Comparison of ENCODE assay signal across 9 cellular contexts in genomic region chr17:9987779-9988585, GRCh38.
DNase-seq lines count a peak whose midpoint lies in the region; ATAC-seq and TF ChIP-seq lines count a peak whose summit lies in the region.
"Had no signal": no experiment of that assay in that cellular context is flagged by ENCODE, and none has a peak within 500 bp of the region (broad histone marks: within the 10 kb centered on the region; RNA-seq: fewer than 3 reads in every experiment).

No MANE protein-coding gene starts in this region.

- H3K36me3 Mint-ChIP-seq in activated B cell treated with CpG ODN at 0.5 μM for 24 hours (ENCODE audit: low read depth) = no peaks in the 10 kb centered on the region
- H3K36me3 Mint-ChIP-seq in activated T-helper 2 cell treated with anti-CD3 and anti-CD28 coated beads, Interferon-gamma antibody, Interleukin-2, Interleukin-4, amounts not matched to agents 10 μg/mL and 5 μg/mL and 100 μg/mL, durations not matched to agents 14 hours and 24 hours and 36 hours (ENCODE audit: low read depth) = no peaks in the 10 kb centered on the region

- H3K36me3 ChIP-seq in prostate gland = no peaks in the 10 kb centered on the region

- no peak overlapping the region for H3K4me3 ChIP-seq in prostate gland
- H3K4me3 ChIP-seq: SK-N-MC had no signal

- H3K4me1 Mint-ChIP-seq in activated B cell treated with CpG ODN at 0.5 μM for 24 hours = peaks cover 10% of the 10 kb centered on the region
- no peaks in the 10 kb centered on the region for H3K4me1 Mint-ChIP-seq in activated T-helper 2 cell treated with anti-CD3 and anti-CD28 coated beads, Interferon-gamma antibody, Interleukin-2, Interleukin-4, amounts not matched to agents 10 μg/mL and 5 μg/mL and 100 μg/mL, durations not matched to agents 14 hours and 24 hours and 36 hours (ENCODE audit: low read depth)

- ATAC-seq in activated B cell treated with CpG ODN at 0.5 μM for 24 hours (ENCODE audit: low read depth) (peak; percentile 62), GM21825 (IDR thresholded peaks at IDR 0.05; ENCODE audit: unreplicated experiment) (no peak), GM18502 (IDR thresholded peaks at IDR 0.05; ENCODE audit: poor library complexity, unreplicated experiment) (no peak)

- TF ChIP-seq CTCF in activated B cell treated with CpG ODN at 0.5 μM for 24 hours (IDR thresholded peaks at IDR 0.05) = peak; percentile 72
- peak; percentile 11 to 59 (median 50) for TF ChIP-seq CTCF in prostate gland (IDR thresholded peaks at IDR 0.05)

- H3K27ac ChIP-seq in prostate gland = no peak overlapping the region
- H3K27ac ChIP-seq: SK-N-MC had no signal

- TF ChIP-seq POLR2A in prostate gland (IDR thresholded peaks at IDR 0.05) = no peak

- no peaks in the 10 kb centered on the region for H3K27me3 Mint-ChIP-seq in activated B cell treated with CpG ODN at 0.5 μM for 24 hours
- no peaks in the 10 kb centered on the region for H3K27me3 Mint-ChIP-seq in activated T-helper 2 cell treated with anti-CD3 and anti-CD28 coated beads, Interferon-gamma antibody, Interleukin-2, Interleukin-4, amounts not matched to agents 10 μg/mL and 5 μg/mL and 100 μg/mL, durations not matched to agents 14 hours and 24 hours and 36 hours (ENCODE audit: low read depth)

- peak; percentile 22 for DNase-seq in EH (ENCODE audit: low read depth)
- peak; percentile 29 for DNase-seq in HK-2 (ENCODE audit: unreplicated experiment)
- no peak for DNase-seq in activated B cell treated with CpG ODN at 0.5 μM for 24 hours
- peak; percentile 34 for DNase-seq in globus pallidus (ENCODE audit: low spot score)
- DNase-seq in prostate gland (ENCODE audit: low spot score) = no peak
- DNase-seq in activated T-helper 2 cell treated with anti-CD3 and anti-CD28 coated beads, Interferon-gamma antibody, Interleukin-2, Interleukin-4, amounts not matched to agents 10 μg/mL and 5 μg/mL and 100 μg/mL, durations not matched to agents 14 hours and 24 hours and 36 hours (ENCODE audit: low spot score) = no peak

- POLR2A ChIA-PET in activated B cell treated with CpG ODN at 0.5 μM for 24 hours (lab: Charles Lee) = no interaction called here

- CTCF ChIA-PET in activated B cell treated with CpG ODN at 0.5 μM for 24 hours (lab: Charles Lee) = interaction anchor here (0.7 to 1.5 kb wide), 8 partner anchors 18 to 238 kb away, joined by 3 to 4 read pairs (median 3); partner anchors contain the start of gene GAS7

- no peaks in the 10 kb centered on the region for H3K27me3 ChIP-seq in prostate gland (replicated peaks; ENCODE audit: insufficient read depth)

- H3K4me1 ChIP-seq in prostate gland (replicated peaks) = no peaks in the 10 kb centered on the region

- WGBS in prostate gland = 64% methylated on average over 7 of the region's 7 CpGs

- H3K9me3 Mint-ChIP-seq in activated B cell treated with CpG ODN at 0.5 μM for 24 hours = peaks cover 3% of the 10 kb centered on the region
- H3K9me3 Mint-ChIP-seq in activated T-helper 2 cell treated with anti-CD3 and anti-CD28 coated beads, Interferon-gamma antibody, Interleukin-2, Interleukin-4, amounts not matched to agents 10 μg/mL and 5 μg/mL and 100 μg/mL, durations not matched to agents 14 hours and 24 hours and 36 hours = peaks cover 5% of the 10 kb centered on the region

- intact Hi-C loops in activated B cell treated with CpG ODN at 0.5 μM for 24 hours (cut with micrococcal nuclease) (loop anchor here (1.0 to 5.0 kb wide), 5 partner anchors 31 to 239 kb away; no protein-coding TSS in a partner anchor), prostate gland (cut with DNase I) (no loop called here)
- intact Hi-C loops in activated T-helper 2 cell treated with anti-CD3 and anti-CD28 coated beads, Interferon-gamma antibody, Interleukin-2, Interleukin-4, amounts not matched to agents 10 μg/mL and 5 μg/mL and 100 μg/mL, durations not matched to agents 14 hours and 24 hours and 36 hours (cut with micrococcal nuclease) = no loop called here

- no peak overlapping the region for H3K4me3 Mint-ChIP-seq in activated B cell treated with CpG ODN at 0.5 μM for 24 hours
- no peak overlapping the region for H3K4me3 Mint-ChIP-seq in activated T-helper 2 cell treated with anti-CD3 and anti-CD28 coated beads, Interferon-gamma antibody, Interleukin-2, Interleukin-4, amounts not matched to agents 10 μg/mL and 5 μg/mL and 100 μg/mL, durations not matched to agents 14 hours and 24 hours and 36 hours (ENCODE audit: low read depth)

- no peak overlapping the region for H3K27ac Mint-ChIP-seq in activated B cell treated with CpG ODN at 0.5 μM for 24 hours
- no peak overlapping the region for H3K27ac Mint-ChIP-seq in activated T-helper 2 cell treated with anti-CD3 and anti-CD28 coated beads, Interferon-gamma antibody, Interleukin-2, Interleukin-4, amounts not matched to agents 10 μg/mL and 5 μg/mL and 100 μg/mL, durations not matched to agents 14 hours and 24 hours and 36 hours

- no peaks in the 10 kb centered on the region for H3K9me3 ChIP-seq in prostate gland

Comparison
In these comparisons a context has a peak if more than half of its experiments do, and no peak if none do; other contexts are left out.
1. DNase-seq: peak in EH (single experiment), HK-2 (single experiment) and globus pallidus (single experiment); none in activated B cell treated with CpG ODN at 0.5 μM for 24 hours (single experiment), prostate gland (single experiment) and activated T-helper 2 cell treated with anti-CD3 and anti-CD28 coated beads, Interferon-gamma antibody, Interleukin-2, Interleukin-4, amounts not matched to agents 10 μg/mL and 5 μg/mL and 100 μg/mL, durations not matched to agents 14 hours and 24 hours and 36 hours (single experiment).